In genomic region chr3:42020681-42021307, GRCh38 we compare ENCODE assay signal across 11 cellular contexts. TPM values are rescaled to one million over a fixed set of nuclear protein-coding genes. Genes with fewer than 3 reads are reported as not detected.
A peak's percentile ranks its signal among the peaks of the same experiment; 100 is the strongest.
DNase-seq lines count a peak whose midpoint lies in the region; ATAC-seq and TF ChIP-seq lines count a peak whose summit lies in the region.
"Had no signal": no experiment of that assay in that cellular context is flagged by ENCODE, and none has a peak within 500 bp of the region (broad histone marks: within the 10 kb centered on the region; RNA-seq: fewer than 3 reads in every experiment).

No MANE protein-coding gene starts in this region.

- POLR2A ChIA-PET in HEK293 (lab: Yijun Ruan, JAX) (no interaction called here), RWPE1 (lab: Yijun Ruan, JAX; ENCODE audit: low non-redundant PET) (no interaction called here)

- no peaks in the 10 kb centered on the region for H3K27me3 ChIP-seq in esophagus squamous epithelium

- no peak for TF ChIP-seq POLR2A in esophagus squamous epithelium (IDR thresholded peaks at IDR 0.05)
- no peak for TF ChIP-seq POLR2A in lower leg skin (IDR thresholded peaks at IDR 0.05)

- WGBS in esophagus squamous epithelium, 2 donors = 7 to 11% methylated on average over 2 of the region's 2 CpGs
- 17 to 24% methylated on average over 2 of the region's 2 CpGs for WGBS in lower leg skin, 2 donors

- H3K4me3 ChIP-seq in HEK293 (ENCODE audit: low read depth, low read length) (no peak overlapping the region), esophagus squamous epithelium (no peak overlapping the region), skeletal muscle cell (ENCODE audit: low read depth, low read length) (no peak overlapping the region), lower leg skin (ENCODE audit: low read depth, poor library complexity, severe bottlenecking) (no peak overlapping the region)
- H3K4me3 ChIP-seq: lung had no signal

- H3K9me3 ChIP-seq in HEK293 (ENCODE audit: control insufficient read depth, insufficient read depth, low read depth, low read length) (no peaks in the 10 kb centered on the region), esophagus squamous epithelium (no peaks in the 10 kb centered on the region)

- H3K36me3 ChIP-seq in HEK293 (ENCODE audit: control insufficient read depth in 2 of 2, insufficient read depth in 1 of 2, low read length in 2 of 2) (no peaks in the 10 kb centered on the region), esophagus squamous epithelium (no peaks in the 10 kb centered on the region)

- ATAC-seq in HG03565 (IDR thresholded peaks at IDR 0.05; ENCODE audit: unreplicated experiment) (no peak), GM19351 (IDR thresholded peaks at IDR 0.05; ENCODE audit: unreplicated experiment) (no peak), GM21528 (IDR thresholded peaks at IDR 0.05; ENCODE audit: low FRiP score, unreplicated experiment) (no peak)

- CTCF ChIA-PET in HEK293 (lab: Yijun Ruan, JAX) (interaction anchor here (0.6 to 1.2 kb wide), 2 partner anchors 32 to 121 kb away, joined by 3 read pairs; no protein-coding TSS in a partner anchor), RWPE1 (lab: Yijun Ruan, JAX) (no interaction called here)

- H3K27ac ChIP-seq in HEK293 (ENCODE audit: extremely low read depth, low read depth, low read length) (no peak overlapping the region), RWPE1 (no peak overlapping the region), esophagus squamous epithelium (peak overlapping the region in 3 of 4 donors; percentile 50 to 56 (median 51))

- DNase-seq in RWPE1 (ENCODE audit: low spot score) = peak; percentile 77
- DNase-seq in esophagus squamous epithelium (lab: John Stamatoyannopoulos, UW) = no peak
- DNase-seq in skeletal muscle cell (ENCODE audit: low read depth) = peak; percentile 53
- no peak for DNase-seq in lower leg skin (ENCODE audit: low spot score in 2 of 2)
- DNase-seq: NCI-H1436, T1000 had no signal

- TF ChIP-seq CTCF in HEK293 (tag by site-specific recombination; IDR thresholded peaks at IDR 0.05) = no peak
- TF ChIP-seq CTCF in RWPE1 (conservative IDR thresholded peaks at IDR 0.05; ENCODE audit: low read depth) = no peak
- TF ChIP-seq CTCF in esophagus squamous epithelium (IDR thresholded peaks at IDR 0.05) = no peak
- no peak for TF ChIP-seq CTCF in lower leg skin (IDR thresholded peaks at IDR 0.05)

- peaks cover 2% of the 10 kb centered on the region; the same call in 1 of the 2 replicates for H3K4me1 ChIP-seq in HEK293 (ENCODE audit: control insufficient read depth, insufficient read depth, low read length)
- H3K4me1 ChIP-seq in esophagus squamous epithelium = peaks cover 35 to 81% (median 49%) of the 10 kb centered on the region in 3 donors

- intact Hi-C loops in esophagus squamous epithelium (cut with DNase I) = no loop called here
- intact Hi-C loops in lower leg skin (cut with DNase I; ENCODE audit: low total_unique reads) = no loop called here

TF ChIP-seq in HEK293, 187 proteins besides CTCF, POLR2A, EP300 and RAD21 (continues in another document):
- TF ChIP-seq ZNF23 (tag by site-specific recombination; IDR thresholded peaks at IDR 0.05; ENCODE audit: borderline replicate concordance) (no peak), ZBTB20 (tag by site-specific recombination; IDR thresholded peaks at IDR 0.05) (no peak), HIC1 (tag by site-specific recombination; IDR thresholded peaks at IDR 0.05) (no peak), ZNF335 (tag by site-specific recombination; conservative IDR thresholded peaks at IDR 0.05) (no peak), ZNF398 (tag by site-specific recombination; IDR thresholded peaks at IDR 0.05) (no peak), ZBTB8A (tag by site-specific recombination; IDR thresholded peaks at IDR 0.05) (no peak), SP7 (tag by site-specific recombination; IDR thresholded peaks at IDR 0.05) (peak; percentile 85), ZFHX2 (tag by site-specific recombination; conservative IDR thresholded peaks at IDR 0.05) (no peak), KLF7 (tag by site-specific recombination; IDR thresholded peaks at IDR 0.05; ENCODE audit: borderline replicate concordance) (no peak), ZNF449 (tag by site-specific recombination; IDR thresholded peaks at IDR 0.05) (no peak), GLIS2 (tag by site-specific recombination; IDR thresholded peaks at IDR 0.05) (no peak), ZBTB49 (tag by site-specific recombination; IDR thresholded peaks at IDR 0.05; ENCODE audit: low read depth) (no peak), FEZF1 (tag by site-specific recombination; IDR thresholded peaks at IDR 0.05) (peak; percentile 72), HOXD13 (CRISPR knock-in tag; IDR thresholded peaks at IDR 0.05; ENCODE audit: borderline replicate concordance) (no peak), ZNF169 (tag by site-specific recombination; IDR thresholded peaks at IDR 0.05) (no peak), ZNF621 (tag by site-specific recombination; IDR thresholded peaks at IDR 0.05) (no peak), ZNF366 (tag by site-specific recombination; conservative IDR thresholded peaks at IDR 0.05) (peak; percentile 61), RBAK (tag by site-specific recombination; IDR thresholded peaks at IDR 0.05) (no peak)

RNA-seq across cellular contexts. Expression of gene ULK4, which starts 58.9 kb away (rescaled TPM):
- 10 to 100 TPM in 1 of 4 donors, 1 to 10 TPM in 3; 2.2 to 11.4 (median 7.9) TPM for total RNA-seq in esophagus squamous epithelium
- total RNA-seq in lower leg skin = 10 to 100 TPM in 2 of 4 donors, 1 to 10 TPM in 2; 3.2 to 18.7 (median 12.6) TPM

Comparison
In these comparisons a context has a peak if more than half of its experiments do, and no peak if none do; other contexts are left out.
1. H3K27ac ChIP-seq: peak in esophagus squamous epithelium (3 of 4); none in HEK293 (single experiment) and RWPE1 (single experiment).
2. DNase-seq: peak in RWPE1 (single experiment) and skeletal muscle cell (single experiment); none in esophagus squamous epithelium (single experiment) and lower leg skin (0 of 2).